Comparison of ENCODE assay signal across 16 cellular contexts in genomic region chr4:85569730-85570299, GRCh38.
DNase-seq lines count a peak whose midpoint lies in the region; ATAC-seq and FAIRE-seq lines count a peak whose summit lies in the region.
"Had no signal": no experiment of that assay in that cellular context is flagged by ENCODE, and none has a peak within 500 bp of the region (broad histone marks: within the 10 kb centered on the region; RNA-seq: fewer than 3 reads in every experiment).

No MANE protein-coding gene starts in this region.

- FAIRE-seq in GM18507 (lab: Jason Lieb, UNC) = peak; percentile 73
- FAIRE-seq: islet of Langerhans had no signal

- ATAC-seq in GM21515 (IDR thresholded peaks at IDR 0.05; ENCODE audit: unreplicated experiment) (peak; percentile 45), HG03108 (IDR thresholded peaks at IDR 0.05; ENCODE audit: unreplicated experiment) (peak; percentile 76)
- ATAC-seq: SK-N-SH treated with all-trans-retinoic acid at 6 μM for 48 hours had no signal

- no peak for DNase-seq in GM18507 (ENCODE audit: extremely low spot score, insufficient read length, low read depth)
- DNase-seq in epithelial cell of prostate (ENCODE audit: low read depth, low spot score) = no peak
- DNase-seq in DMS153 treated with DMSO at 0.1 percent for 48 hours (lab: John Stamatoyannopoulos, UW; ENCODE audit: unreplicated experiment) = no peak
- DNase-seq in stimulated activated naive CD4-positive, alpha-beta T cell treated with Interleukin-2 at 50 U/mL for 16 hours (lab: John Stamatoyannopoulos, UW) = no peak
- DNase-seq in NCI-H446 treated with DMSO at 0.1 percent for 48 hours (lab: John Stamatoyannopoulos, UW) = no peak
- DNase-seq in activated T-cell treated with anti-CD3 and anti-CD28 coated beads, Interleukin-2, amount 50 U/mL, for 1 hour = no peak
- DNase-seq: activated naive CD4-positive, alpha-beta T cell treated with Interleukin-2 at 50 U/mL for 16 hours; DMS 273 treated with DMSO at 0.1 percent for 48 hours; endodermal cell; MG63; posterior cingulate gyrus had no signal

- H3K27ac ChIP-seq in epithelial cell of prostate = peak overlapping the region; percentile 10
- H3K27ac ChIP-seq: VCaP had no signal
